In the genomic region with DNA sequence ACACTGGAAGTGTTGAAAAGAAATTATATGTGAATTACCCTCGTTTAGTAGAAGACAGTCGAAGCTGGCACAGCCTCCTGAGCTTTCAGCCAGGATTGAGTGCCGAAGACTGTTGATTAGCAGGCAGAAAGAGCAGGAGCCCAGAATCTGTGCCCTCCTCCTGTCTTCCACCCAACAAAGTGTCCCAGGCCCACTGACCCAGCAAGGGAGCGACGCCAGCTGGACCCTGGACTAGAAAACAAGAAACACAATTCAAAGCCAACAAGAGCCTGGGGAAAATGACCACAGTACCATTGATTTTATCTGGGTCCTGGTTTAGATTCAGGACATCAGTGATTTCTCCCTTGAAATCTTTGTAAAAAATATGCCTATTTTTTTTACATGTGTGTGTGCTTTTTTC, we compare ENCODE assay signal across 18 cellular contexts.
DNase-seq lines count a peak whose midpoint lies in the region; ATAC-seq lines count a peak whose summit lies in the region.
"Had no signal": no experiment of that assay in that cellular context is flagged by ENCODE, and none has a peak within 500 bp of the region (broad histone marks: within the 10 kb centered on the region; RNA-seq: fewer than 3 reads in every experiment).

No MANE protein-coding gene starts in this region.

- DNase-seq in Ammon's horn (ENCODE audit: low spot score) (peak; percentile 64), RPMI8226 (peak; percentile 9), globus pallidus (ENCODE audit: low spot score) (peak; percentile 58), midbrain (lab: John Stamatoyannopoulos, UW) (peak; percentile 54), occipital lobe (lab: John Stamatoyannopoulos, UW) (no peak), NCI-H2081 treated with DMSO at 0.1 percent for 48 hours (lab: John Stamatoyannopoulos, UW) (no peak)
- DNase-seq in activated CD4-positive, alpha-beta T cell treated with anti-CD3 and anti-CD28 coated beads for 1 hour = no peak
- DNase-seq: activated B cell treated with CpG ODN at 0.5 μM for 24 hours; activated CD4-positive, alpha-beta memory T cell treated with anti-CD3 and anti-CD28 coated beads for 36 hours; activated naive CD4-positive, alpha-beta T cell; CD4-positive, CD25-positive, alpha-beta regulatory T cell; GDM1; MG63; naive thymus-derived CD8-positive, alpha-beta T cell; stimulated activated CD4-positive, alpha-beta T cell treated with anti-CD3 and anti-CD28 coated beads, Interleukin-2, amount 100 ng/mL, for 24 hours; stimulated activated naive B cell treated with anti-CD40 and anti-IgM and Interleukin-4, amounts not matched to agents 10 μg/mL and 1 μg/mL and 100 μg/mL, for 72 hours; trophoblast cell had no signal

- no peak for ATAC-seq in HG03095 (IDR thresholded peaks at IDR 0.05; ENCODE audit: unreplicated experiment)
- ATAC-seq: naive thymus-derived CD8-positive, alpha-beta T cell had no signal

Comparison
In these comparisons a context has a peak if more than half of its experiments do, and no peak if none do; other contexts are left out.
1. DNase-seq: peak in Ammon's horn (single experiment), RPMI8226 (single experiment), globus pallidus (single experiment) and midbrain (single experiment); none in occipital lobe (single experiment), NCI-H2081 treated with DMSO at 0.1 percent for 48 hours (single experiment) and activated CD4-positive, alpha-beta T cell treated with anti-CD3 and anti-CD28 coated beads for 1 hour (single experiment).